18 cellular contexts compared by ENCODE assay signal in genomic region chr7:91634485-91635177, GRCh38.
DNase-seq lines count a peak whose midpoint lies in the region; ATAC-seq and TF ChIP-seq lines count a peak whose summit lies in the region.
"Had no signal": no experiment of that assay in that cellular context is flagged by ENCODE, and none has a peak within 500 bp of the region (broad histone marks: within the 10 kb centered on the region; RNA-seq: fewer than 3 reads in every experiment).

No MANE protein-coding gene starts in this region.

- no peak overlapping the region for H3K4me3 Mint-ChIP-seq in CD8-positive, alpha-beta T cell
- H3K4me3 Mint-ChIP-seq: CD4-positive, alpha-beta memory T cell; central memory CD8-positive, alpha-beta T cell; T-helper 1 cell treated with Interleukin-12 subunit alpha and Interleukin-12 subunit beta and Interleukin-4 antibody, amounts not matched to agents 30 μg/mL and 1 μg/mL, for 36 hours had no signal

- intact Hi-C loops in CD8-positive, alpha-beta T cell (cut with DNase I, micrococcal nuclease) = loop anchor here in 1 of 2 experiments (10.0 kb wide), 1 partner anchor 550 kb away; no protein-coding TSS in a partner anchor

- no peaks in the 10 kb centered on the region for H3K79me2 ChIP-seq in smooth muscle cell (ENCODE audit: low read depth)

- no peaks in the 10 kb centered on the region for H3K27me3 Mint-ChIP-seq in CD8-positive, alpha-beta T cell (ENCODE audit: low read depth)
- H3K27me3 Mint-ChIP-seq: CD4-positive, alpha-beta memory T cell; central memory CD8-positive, alpha-beta T cell had no signal

- no peaks in the 10 kb centered on the region for H3K36me3 Mint-ChIP-seq in CD8-positive, alpha-beta T cell
- H3K36me3 Mint-ChIP-seq: CD4-positive, alpha-beta memory T cell had no signal

- no peak overlapping the region for H3K4me3 ChIP-seq in smooth muscle cell
- no peak overlapping the region for H3K4me3 ChIP-seq in CD8-positive, alpha-beta T cell (ENCODE audit: low read depth, low read length)
- H3K4me3 ChIP-seq: right lobe of liver had no signal

- no peak overlapping the region for H3K4me2 ChIP-seq in smooth muscle cell

- H3K9me3 Mint-ChIP-seq in CD8-positive, alpha-beta T cell = no peaks in the 10 kb centered on the region
- H3K9me3 Mint-ChIP-seq: T-helper 1 cell treated with Interleukin-12 subunit alpha and Interleukin-12 subunit beta and Interleukin-4 antibody, amounts not matched to agents 30 μg/mL and 1 μg/mL, for 36 hours had no signal

- H4K20me1 ChIP-seq in smooth muscle cell (ENCODE audit: low read depth) = no peaks in the 10 kb centered on the region

- POLR2A ChIA-PET in CD8-positive, alpha-beta T cell (lab: Charles Lee) = no interaction called here

- H3K27ac Mint-ChIP-seq in CD8-positive, alpha-beta T cell = no peak overlapping the region
- H3K27ac Mint-ChIP-seq: CD4-positive, alpha-beta memory T cell; T-helper 1 cell treated with Interleukin-12 subunit alpha and Interleukin-12 subunit beta and Interleukin-4 antibody, amounts not matched to agents 30 μg/mL and 1 μg/mL, for 36 hours had no signal

- TF ChIP-seq CTCF in smooth muscle cell (IDR thresholded peaks at IDR 0.05; ENCODE audit: borderline replicate concordance, insufficient read depth, poor library complexity, severe bottlenecking) = no peak
- TF ChIP-seq CTCF in CD8-positive, alpha-beta T cell (IDR thresholded peaks at IDR 0.05) = no peak

- H3K4me1 Mint-ChIP-seq in CD8-positive, alpha-beta T cell (ENCODE audit: low read depth) = no peaks in the 10 kb centered on the region
- H3K4me1 Mint-ChIP-seq: CD4-positive, alpha-beta memory T cell; central memory CD8-positive, alpha-beta T cell had no signal

- no peak overlapping the region for H3K27ac ChIP-seq in smooth muscle cell (ENCODE audit: low read depth)
- no peak overlapping the region for H3K27ac ChIP-seq in CD8-positive, alpha-beta T cell (ENCODE audit: low read depth, low read length)
- H3K27ac ChIP-seq: foreskin keratinocyte, neutrophil, right lobe of liver had no signal

- no peak overlapping the region for H2AFZ ChIP-seq in smooth muscle cell (ENCODE audit: low read depth)

- no peaks in the 10 kb centered on the region for H3F3A ChIP-seq in smooth muscle cell (ENCODE audit: low read depth)

- no peaks in the 10 kb centered on the region for H3K9me3 ChIP-seq in smooth muscle cell (replicated peaks; ENCODE audit: low read depth)
- no peaks in the 10 kb centered on the region for H3K9me3 ChIP-seq in CD8-positive, alpha-beta T cell (ENCODE audit: low read length)
- H3K9me3 ChIP-seq: neutrophil, right lobe of liver had no signal

- H3K27me3 ChIP-seq in smooth muscle cell (ENCODE audit: low read depth) = no peaks in the 10 kb centered on the region
- no peaks in the 10 kb centered on the region for H3K27me3 ChIP-seq in CD8-positive, alpha-beta T cell (ENCODE audit: insufficient read depth, low read length)
- H3K27me3 ChIP-seq: foreskin keratinocyte, neutrophil, right lobe of liver had no signal

- no peak for ATAC-seq in GM18873 (IDR thresholded peaks at IDR 0.05; ENCODE audit: low FRiP score, unreplicated experiment)
- no peak for ATAC-seq in CD8-positive, alpha-beta T cell
- ATAC-seq: foreskin keratinocyte, right lobe of liver had no signal

- H3K4me1 ChIP-seq in smooth muscle cell (ENCODE audit: low read depth) = peaks cover 10% of the 10 kb centered on the region
- H3K4me1 ChIP-seq in CD8-positive, alpha-beta T cell (ENCODE audit: insufficient read depth, low read length) = no peaks in the 10 kb centered on the region
- H3K4me1 ChIP-seq: foreskin keratinocyte, right lobe of liver had no signal

- H3K36me3 ChIP-seq in smooth muscle cell (ENCODE audit: low read depth) = no peaks in the 10 kb centered on the region
- H3K36me3 ChIP-seq in CD8-positive, alpha-beta T cell (ENCODE audit: insufficient read depth, low read length) = no peaks in the 10 kb centered on the region
- H3K36me3 ChIP-seq: neutrophil, right lobe of liver had no signal

- H3K9ac ChIP-seq in smooth muscle cell (ENCODE audit: low read depth) = no peak overlapping the region

- CTCF ChIA-PET in CD8-positive, alpha-beta T cell (lab: Charles Lee) = no interaction called here

- 85% methylated on average over 3 of the region's 3 CpGs for WGBS in smooth muscle cell (ENCODE audit: low lambda C conversion rate)

- DNase-seq in DMS53 treated with DMSO at 0.1 percent for 48 hours (lab: John Stamatoyannopoulos, UW; ENCODE audit: unreplicated experiment) (peak; percentile 97), NCI-H187 (lab: John Stamatoyannopoulos, UW) (peak; percentile 44 to 57), NCI-H446 treated with DMSO at 0.1 percent for 48 hours (lab: John Stamatoyannopoulos, UW) (peak; percentile 50), cerebellum (ENCODE audit: low spot score) (peak; percentile 63), ecto neural progenitor cell (ENCODE audit: low spot score) (no peak), smooth muscle cell (lab: John Stamatoyannopoulos, UW; ENCODE audit: unreplicated experiment) (no peak)
- no peak for DNase-seq in CD8-positive, alpha-beta T cell
- DNase-seq: activated effector memory CD4-positive, alpha-beta T cell treated with anti-CD3 and anti-CD28 coated beads, Interleukin-2, amount 50 U/mL, for 16 hours; amygdala; CD4-positive, alpha-beta memory T cell; foreskin keratinocyte; GDM1; left cardiac atrium; right lobe of liver had no signal

Comparison
In these comparisons a context has a peak if more than half of its experiments do, and no peak if none do; other contexts are left out.
1. DNase-seq: peak in DMS53 treated with DMSO at 0.1 percent for 48 hours (single experiment), NCI-H187 (2 of 2), NCI-H446 treated with DMSO at 0.1 percent for 48 hours (single experiment) and cerebellum (single experiment); none in ecto neural progenitor cell (single experiment), smooth muscle cell (single experiment) and CD8-positive, alpha-beta T cell (0 of 7).